ENCODE assay signal across 33 cellular contexts in genomic region chr7:3859436-3859835, GRCh38.
"Had no signal": no experiment of that assay in that cellular context is flagged by ENCODE, and none has a peak within 500 bp of the region (broad histone marks: within the 10 kb centered on the region; RNA-seq: fewer than 3 reads in every experiment).

No MANE protein-coding gene starts in this region.

- H3K9me3 Mint-ChIP-seq: activated B cell treated with CpG ODN at 0.5 μM for 24 hours; activated naive CD4-positive, alpha-beta T cell treated with anti-CD3 and anti-CD28 coated beads, Interleukin-2, amount 50 U/mL, for 24 hours; activated T-helper 2 cell treated with anti-CD3 and anti-CD28 coated beads, Interferon-gamma antibody, Interleukin-2, Interleukin-4, amounts not matched to agents 10 μg/mL and 5 μg/mL and 100 μg/mL, durations not matched to agents 14 hours and 24 hours and 36 hours had no signal

- DNase-seq: activated B cell treated with CpG ODN at 0.5 μM for 24 hours; activated CD4-positive, alpha-beta T cell treated with anti-CD3 and anti-CD28 coated beads for 48 hours; activated CD4-positive, alpha-beta T cell treated with anti-CD3 and anti-CD28 coated beads, Interleukin-2, amount 50 U/mL, for 1 hour; activated CD4-positive, alpha-beta T cell treated with anti-CD3 and anti-CD28 coated beads, Interleukin-2, amount 50 U/mL, for 48 hours; activated CD8-positive, alpha-beta memory T cell treated with anti-CD3 and anti-CD28 coated beads for 24 hours; activated CD8-positive, alpha-beta T cell treated with anti-CD3 and anti-CD28 coated beads for 36 hours; activated effector memory CD4-positive, alpha-beta T cell treated with anti-CD3 and anti-CD28 coated beads, Interleukin-2, amount 50 U/mL, for 16 hours; activated naive CD4-positive, alpha-beta T cell treated with anti-CD3 and anti-CD28 coated beads for 36 hours; activated naive CD8-positive, alpha-beta T cell treated with anti-CD3 and anti-CD28 coated beads for 36 hours; activated T-cell treated with anti-CD3 and anti-CD28 coated beads, Interleukin-2, amount 50 U/mL, for 48 hours; brain microvascular endothelial cell; cortex of kidney; dermis blood vessel endothelial cell; effector CD8-positive, alpha-beta T cell; esophagus squamous epithelium; foreskin melanocyte; head of caudate nucleus; hippocampal formation; T-helper 17 cell; T1000; WERI-Rb-1 had no signal

- H3K36me3 ChIP-seq: brain microvascular endothelial cell, esophagus squamous epithelium, gastroesophageal sphincter, WERI-Rb-1 had no signal

- ATAC-seq: activated CD4-positive, CD25-positive, alpha-beta regulatory T cell treated with anti-CD3 and anti-CD28 coated beads, Interleukin-2, amount 50 U/mL, for 24 hours; activated CD8-positive, alpha-beta T cell treated with anti-CD3 and anti-CD28 coated beads for 36 hours; gastroesophageal sphincter; T-helper 17 cell had no signal

- H3K9me3 ChIP-seq: esophagus squamous epithelium, gastroesophageal sphincter had no signal

- H3K27me3 ChIP-seq: brain microvascular endothelial cell, esophagus squamous epithelium, gastroesophageal sphincter had no signal

- H3K27ac ChIP-seq: brain microvascular endothelial cell, epithelial cell of prostate, esophagus squamous epithelium, gastroesophageal sphincter, WERI-Rb-1 had no signal

- H3K4me3 ChIP-seq: esophagus squamous epithelium, gastroesophageal sphincter had no signal

- H3K4me1 Mint-ChIP-seq: activated naive CD4-positive, alpha-beta T cell treated with anti-CD3 and anti-CD28 coated beads, Interleukin-2, amount 50 U/mL, for 24 hours; T-helper 17 cell had no signal

- H3K36me3 Mint-ChIP-seq: activated naive CD4-positive, alpha-beta T cell treated with anti-CD3 and anti-CD28 coated beads, Interleukin-2, amount 50 U/mL, for 24 hours; activated naive CD8-positive, alpha-beta T cell treated with anti-CD3 and anti-CD28 coated beads for 36 hours had no signal

- H3K4me3 Mint-ChIP-seq: activated B cell treated with CpG ODN at 0.5 μM for 24 hours; activated CD8-positive, alpha-beta T cell treated with anti-CD3 and anti-CD28 coated beads for 36 hours; activated naive CD4-positive, alpha-beta T cell treated with anti-CD3 and anti-CD28 coated beads for 36 hours; activated naive CD4-positive, alpha-beta T cell treated with anti-CD3 and anti-CD28 coated beads, Interleukin-2, amount 50 U/mL, for 24 hours; activated naive CD8-positive, alpha-beta T cell treated with anti-CD3 and anti-CD28 coated beads for 36 hours; activated T-helper 1 cell treated with anti-CD3 and anti-CD28 coated beads, Interleukin-12 subunit alpha, Interleukin-12 subunit beta, Interleukin-2, Interleukin-4 antibody, amounts not matched to agents 30 ng/mL and 10 ng/mL and 1 ng/mL, durations not matched to agents 14 hours and 24 hours and 36 hours; T-helper 17 cell; T-helper 2 cell treated with Interferon-gamma antibody and Interleukin-4, amounts not matched to agents 5 μg/mL and 100 μg/mL, for 36 hours had no signal

- FAIRE-seq: astrocyte, bronchial epithelial cell, colon, endometrium, endothelial cell of umbilical vein had no signal
